4 cellular contexts compared by ENCODE assay signal in genomic region chr1:52820830-52821229, GRCh38. TPM values are rescaled to one million over a fixed set of nuclear protein-coding genes. Genes with fewer than 3 reads are reported as not detected.
"Had no signal": no experiment of that assay in that cellular context is flagged by ENCODE, and none has a peak within 500 bp of the region (broad histone marks: within the 10 kb centered on the region; RNA-seq: fewer than 3 reads in every experiment).

No MANE protein-coding gene starts in this region.

RNA-seq across cellular contexts. Expression of gene ZYG11A, which starts 21.7 kb away (rescaled TPM):
- total RNA-seq: ascending aorta, body of pancreas, cardiac septum had no signal
- polyA plus RNA-seq: adrenal gland had no signal
